14 cellular contexts compared by ENCODE assay signal in the genomic region with DNA sequence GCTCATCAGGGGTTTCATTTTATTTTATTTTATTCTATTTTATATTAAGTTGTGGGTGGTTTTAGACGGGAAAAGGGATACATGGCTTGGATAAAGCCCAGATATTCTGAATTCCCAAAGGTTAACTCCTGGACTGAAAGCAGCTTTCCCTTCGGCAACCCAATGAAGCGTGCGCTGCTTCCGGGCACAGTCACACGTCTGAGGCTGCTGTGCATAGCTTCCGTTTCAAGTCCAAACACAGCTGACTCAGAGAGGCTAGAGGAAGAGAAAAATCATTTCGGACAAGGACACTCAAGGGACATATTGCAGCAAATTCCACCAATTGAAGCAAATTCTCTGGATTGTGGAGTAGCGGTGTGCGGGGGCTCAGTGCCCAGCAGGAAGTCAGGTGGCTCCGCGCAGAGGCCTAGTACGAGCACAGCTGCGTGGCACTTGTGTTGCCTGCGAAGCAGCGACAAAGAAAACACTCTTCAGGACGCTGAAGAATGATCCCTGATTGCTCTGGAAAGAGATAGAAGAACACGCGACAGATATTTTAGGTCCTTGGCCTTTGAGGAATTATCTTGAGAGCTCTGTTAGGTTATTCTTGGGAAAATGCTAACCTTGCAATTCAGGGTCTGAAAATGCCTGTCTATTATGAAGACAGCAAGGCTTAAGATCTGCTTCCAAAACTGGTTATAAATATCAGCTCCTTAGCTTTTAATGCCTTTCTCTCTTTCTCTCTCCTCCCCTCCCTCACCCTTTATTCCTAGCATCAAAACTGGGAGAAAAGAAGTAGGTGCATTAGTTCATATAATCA.
"Had no signal": no experiment of that assay in that cellular context is flagged by ENCODE, and none has a peak within 500 bp of the region (broad histone marks: within the 10 kb centered on the region; RNA-seq: fewer than 3 reads in every experiment).

No MANE protein-coding gene starts in this region.

- DNase-seq: activated CD4-positive, alpha-beta T cell treated with anti-CD3 and anti-CD28 coated beads, Interleukin-2, amount 10 ng/mL, durations not matched to agents 7 days and 5 days; activated CD8-positive, alpha-beta memory T cell treated with anti-CD3 and anti-CD28 coated beads for 24 hours; activated naive CD4-positive, alpha-beta T cell treated with anti-CD3 and anti-CD28 coated beads, Interleukin-2, amount 10 ng/mL, durations not matched to agents 7 days and 5 days; body of pancreas; central memory CD4-positive, alpha-beta T cell; effector memory CD8-positive, alpha-beta T cell; gastrocnemius medialis; kidney glomerular epithelial cell; lower lobe of right lung; pancreas; stimulated activated CD4-positive, alpha-beta T cell treated with anti-CD3 and anti-CD28 coated beads, Interleukin-15, amount 100 ng/mL, for 24 hours; stomach had no signal

- ATAC-seq: activated T-helper 17 cell treated with anti-CD3 and anti-CD28 coated beads, Interleukin-2, amount 50 U/mL, for 72 hours; body of pancreas; effector memory CD8-positive, alpha-beta T cell; gastrocnemius medialis; lower lobe of right lung; pancreas; WTC11 had no signal
